Comparison of ENCODE assay signal across 16 cellular contexts in the genomic region with DNA sequence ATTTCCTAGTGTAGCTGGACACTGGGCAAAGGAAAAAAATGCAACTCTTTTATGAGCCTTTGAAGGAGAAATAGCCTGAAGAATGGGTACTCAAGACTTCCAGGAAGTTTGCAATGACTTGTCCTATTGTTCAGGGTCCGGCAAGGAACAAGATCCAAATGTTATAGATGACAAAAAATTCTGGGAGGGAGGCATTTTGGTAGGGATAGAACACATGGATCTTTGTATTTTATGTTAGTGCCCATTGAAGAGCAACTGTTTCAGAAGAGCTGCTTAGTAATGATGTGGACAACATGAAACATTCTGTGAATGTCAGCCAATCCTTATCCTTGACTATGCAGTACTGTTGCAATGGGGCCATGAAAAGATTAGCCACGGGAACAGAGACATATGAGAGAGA.
"Had no signal": no experiment of that assay in that cellular context is flagged by ENCODE, and none has a peak within 500 bp of the region (broad histone marks: within the 10 kb centered on the region; RNA-seq: fewer than 3 reads in every experiment).

No MANE protein-coding gene starts in this region.

- ATAC-seq: effector memory CD8-positive, alpha-beta T cell; foreskin keratinocyte; gastrocnemius medialis; heart right ventricle; left lung; left ventricle myocardium superior; lower lobe of right lung; naive thymus-derived CD4-positive, alpha-beta T cell had no signal

- DNase-seq: colonic mucosa; cortex of kidney; effector CD8-positive, alpha-beta T cell; effector memory CD8-positive, alpha-beta T cell; endodermal cell; foreskin keratinocyte; gastrocnemius medialis; glutamatergic neuron; head of caudate nucleus; heart right ventricle; hippocampal formation; left cardiac atrium; left lung; left ventricle myocardium superior; lower lobe of right lung; naive thymus-derived CD4-positive, alpha-beta T cell had no signal
